1 cellular context compared by ENCODE assay signal in genomic region chr22:17191163-17191562, GRCh38.
TF ChIP-seq lines count a peak whose summit lies in the region.

No MANE protein-coding gene starts in this region.

TF ChIP-seq in IMR-90, 13 proteins besides CTCF, POLR2A, EP300 and RAD21:
- TF ChIP-seq CEBPB (IDR thresholded peaks at IDR 0.05; ENCODE audit: low read depth, low read length) (no peak), FOS (IDR thresholded peaks at IDR 0.05; ENCODE audit: low read depth, low read length) (peak; percentile 38; the same call in 1 of the 2 replicates), SMC3 (IDR thresholded peaks at IDR 0.05; ENCODE audit: low read depth, low read length) (no peak)
